In genomic region chr2:47076586-47077441, GRCh38 we compare ENCODE assay signal across 9 cellular contexts.
A peak's percentile ranks its signal among the peaks of the same experiment; 100 is the strongest.
DNase-seq lines count a peak whose midpoint lies in the region; ATAC-seq and TF ChIP-seq lines count a peak whose summit lies in the region.
"Had no signal": no experiment of that assay in that cellular context is flagged by ENCODE, and none has a peak within 500 bp of the region (broad histone marks: within the 10 kb centered on the region; RNA-seq: fewer than 3 reads in every experiment).

No MANE protein-coding gene starts in this region.

- peaks cover 50% of the 10 kb centered on the region for H3K4me1 Mint-ChIP-seq in neural crest cell

- H3K4me3 Mint-ChIP-seq in neural crest cell, result no peak overlapping the region

- no peak overlapping the region for H3K4me3 ChIP-seq in AG10803 (ENCODE audit: low read length)
- H3K4me3 ChIP-seq in epithelial cell of esophagus (ENCODE audit: low read length), result no peak overlapping the region
- H3K4me3 ChIP-seq: GM12878 had no signal

- TF ChIP-seq CTCF in AG10803 (conservative IDR thresholded peaks at IDR 0.05; ENCODE audit: low read length), result 0 out of 2 replicates have a peak, but pooled peaks have one; percentile 16
- TF ChIP-seq CTCF in epithelial cell of esophagus (IDR thresholded peaks at IDR 0.05; ENCODE audit: insufficient read depth, low read depth, low read length, missing control alignments), result no peak
- TF ChIP-seq CTCF in neural crest cell (conservative IDR thresholded peaks at IDR 0.05), result no peak

- peak; percentile 99 for DNase-seq in AG10803 (ENCODE audit: low read depth)
- DNase-seq in LoVo (ENCODE audit: low spot score), result peak; percentile 86
- peak; percentile 85 for DNase-seq in epithelial cell of esophagus (ENCODE audit: low read depth)
- DNase-seq in neural crest cell (ENCODE audit: low read depth, low spot score), result no peak
- no peak for DNase-seq in activated CD8-positive, alpha-beta memory T cell treated with anti-CD3 and anti-CD28 coated beads for 24 hours
- DNase-seq in stimulated activated CD8-positive, alpha-beta memory T cell treated with anti-CD3 and anti-CD28 coated beads, Interleukin-4, amount 100 ng/mL, for 48 hours, result no peak

- no peaks in the 10 kb centered on the region for H3K36me3 Mint-ChIP-seq in neural crest cell (ENCODE audit: low read depth)

- no peak for ATAC-seq in GM21423 (IDR thresholded peaks at IDR 0.05; ENCODE audit: unreplicated experiment)
- no peak for ATAC-seq in activated CD4-positive, CD25-positive, alpha-beta regulatory T cell treated with anti-CD3 and anti-CD28 coated beads, Interleukin-2, amount 50 U/mL, for 24 hours
- ATAC-seq: GM12878 had no signal

- H3K27me3 Mint-ChIP-seq in neural crest cell (ENCODE audit: low read depth), result no peaks in the 10 kb centered on the region

- no peaks in the 10 kb centered on the region for H3K9me3 Mint-ChIP-seq in neural crest cell

- peak overlapping the region; percentile 89 for H3K27ac Mint-ChIP-seq in neural crest cell (ENCODE audit: unreplicated experiment)

Comparison
In these comparisons a context has a peak if more than half of its experiments do, and no peak if none do; other contexts are left out.
1. DNase-seq: peak in AG10803 (single experiment), LoVo (single experiment) and epithelial cell of esophagus (single experiment); none in neural crest cell (single experiment), activated CD8-positive, alpha-beta memory T cell treated with anti-CD3 and anti-CD28 coated beads for 24 hours (single experiment) and stimulated activated CD8-positive, alpha-beta memory T cell treated with anti-CD3 and anti-CD28 coated beads, Interleukin-4, amount 100 ng/mL, for 48 hours (single experiment).